In genomic region chr19:3065675-3066357, GRCh38 we compare ENCODE assay signal across 1 cellular context.
TF ChIP-seq lines count a peak whose summit lies in the region.

No MANE protein-coding gene starts in this region.

TF ChIP-seq in GM12878, 131 proteins besides CTCF, POLR2A, EP300 and RAD21 (continued from another document):
- TF ChIP-seq CUX1 (IDR thresholded peaks at IDR 0.05; ENCODE audit: insufficient replicate concordance, low read depth, low read length) (no peak), CHD4 (IDR thresholded peaks at IDR 0.05) (no peak; the same call in 1 of the 2 replicates), NFXL1 (IDR thresholded peaks at IDR 0.05; ENCODE audit: borderline replicate concordance) (no peak), FOXK2 (IDR thresholded peaks at IDR 0.05) (peak; percentile 67), MEF2B (IDR thresholded peaks at IDR 0.05; ENCODE audit: partially characterized antibody, poor library complexity, severe bottlenecking) (peak; percentile 73), ZBTB40 (IDR thresholded peaks at IDR 0.05; ENCODE audit: borderline replicate concordance) (no peak), YY1 (IDR thresholded peaks at IDR 0.05; ENCODE audit: low read depth, low read length) (no peak), MTA3 (IDR thresholded peaks at IDR 0.05; ENCODE audit: borderline replicate concordance, low read length) (no peak)
